In the genomic region with DNA sequence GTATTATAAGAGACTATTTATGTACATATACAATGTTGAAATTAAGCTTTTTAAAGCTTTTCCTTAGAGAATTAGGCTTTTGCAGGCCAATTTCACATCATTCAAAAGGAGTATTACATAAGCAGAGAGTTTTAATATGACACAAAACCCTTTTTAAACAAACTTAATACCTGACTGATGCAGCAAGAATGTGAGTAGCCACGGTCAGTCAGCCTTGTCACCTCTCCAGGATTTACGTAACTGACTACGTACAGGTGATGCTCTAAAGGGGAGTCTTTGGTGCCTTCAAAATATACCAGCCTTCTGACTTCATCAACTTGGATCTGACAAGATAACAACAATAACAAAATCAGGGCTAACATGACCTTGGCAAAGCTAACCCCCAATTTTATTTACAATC, we compare ENCODE assay signal across 23 cellular contexts. TPM values are rescaled to one million over a fixed set of nuclear protein-coding genes. Genes with fewer than 3 reads are reported as not detected.
DNase-seq lines count a peak whose midpoint lies in the region; ATAC-seq, FAIRE-seq and TF ChIP-seq lines count a peak whose summit lies in the region.
"Had no signal": no experiment of that assay in that cellular context is flagged by ENCODE, and none has a peak within 500 bp of the region (broad histone marks: within the 10 kb centered on the region; RNA-seq: fewer than 3 reads in every experiment).

No MANE protein-coding gene starts in this region.

- H3K18ac ChIP-seq in IMR-90 (ENCODE audit: low read depth, low read length), result no peak overlapping the region
- no peak overlapping the region for H3K18ac ChIP-seq in trophoblast cell (ENCODE audit: low read length)

- no peak overlapping the region for H2BK5ac ChIP-seq in IMR-90 (ENCODE audit: low read depth, low read length, poor library complexity, severe bottlenecking)
- H2BK5ac ChIP-seq in trophoblast cell (ENCODE audit: low read depth, low read length, poor library complexity), result no peak overlapping the region

- no peak overlapping the region for H2BK120ac ChIP-seq in IMR-90 (ENCODE audit: low read depth, low read length)
- no peak overlapping the region for H2BK120ac ChIP-seq in trophoblast cell (ENCODE audit: insufficient read depth, low read length, poor library complexity)

- CTCF ChIA-PET in A549 (lab: Yijun Ruan, JAX) (interaction anchor here (0.6 to 4.4 kb wide), 9 partner anchors 9 to 216 kb away, joined by 3 to 24 read pairs (median 3); no protein-coding TSS in a partner anchor), IMR-90 (lab: Yijun Ruan, JAX) (interaction anchor here (0.9 to 1.1 kb wide), 2 partner anchors 12 to 46 kb away, joined by 3 read pairs; no protein-coding TSS in a partner anchor), K562 (lab: Yijun Ruan, JAX; ENCODE audit: low intra/inter-chr PET ratio) (no interaction called here)

- no peak overlapping the region for H4K91ac ChIP-seq in IMR-90 (ENCODE audit: insufficient read depth, low read depth, low read length)
- no peak overlapping the region for H4K91ac ChIP-seq in trophoblast cell (ENCODE audit: low read depth, low read length)

- no peak overlapping the region for H2BK12ac ChIP-seq in trophoblast cell (ENCODE audit: low read length)

- in situ Hi-C loops in IMR-90 (cut with MboI; ENCODE audit: low sequenced_read_pairs) (no loop called here), K562 (cut with MboI) (no loop called here), brain microvascular endothelial cell (cut with HindIII; ENCODE audit: low pct_ligation_motif_present, low sequenced_read_pairs) (no loop called here)

- no peak overlapping the region for H2AFZ ChIP-seq in IMR-90 (replicated peaks; ENCODE audit: low read length, poor library complexity)
- no peak overlapping the region for H2AFZ ChIP-seq in K562 (ENCODE audit: low read depth, low read length)
- no peak overlapping the region for H2AFZ ChIP-seq in trophoblast cell (ENCODE audit: insufficient read depth, low read length, poor library complexity)
- H2AFZ ChIP-seq: GM23338 had no signal

- H3K23ac ChIP-seq in IMR-90 (ENCODE audit: low read depth, low read length) (no peak overlapping the region), trophoblast cell (ENCODE audit: low read length) (no peak overlapping the region)

- peaks cover 41% of the 10 kb centered on the region for H3K36me3 ChIP-seq in IMR-90 (ENCODE audit: control insufficient read depth, insufficient read depth, low read length)
- H3K36me3 ChIP-seq in K562 (ENCODE audit: control insufficient read depth, insufficient read depth, low read length), result peaks cover 59% of the 10 kb centered on the region
- H3K36me3 ChIP-seq in trophoblast cell (ENCODE audit: control insufficient read depth in 1 of 2, insufficient read depth in 2 of 2, low read length in 2 of 2), result peaks cover 31 to 36% of the 10 kb centered on the region in 2 experiments
- H3K36me3 ChIP-seq in brain microvascular endothelial cell (replicated peaks), result peaks cover 56% of the 10 kb centered on the region

- H2AK5ac ChIP-seq in IMR-90 (ENCODE audit: low read depth, low read length) (no peak overlapping the region), trophoblast cell (ENCODE audit: low read length) (no peak overlapping the region)

- 70% methylated on average over 3 of the region's 3 CpGs for WGBS in A549 (ENCODE audit: missing lambda C conversion rate)
- WGBS in IMR-90 (ENCODE audit: extremely low coverage in 2 of 2, insufficient read length in 1 of 2), 2 experiments, result no CpG with 5 or more reads among the region's 3 CpGs
- 91% methylated on average over 3 of the region's 3 CpGs for WGBS in K562 (ENCODE audit: insufficient coverage, low coverage, missing lambda C conversion rate)
- no CpG with 5 or more reads among the region's 3 CpGs for whole genome bisulfite sequencing in trophoblast cell (ENCODE audit: extremely low coverage, insufficient coverage, insufficient read length)

- H3K9me1 ChIP-seq in IMR-90 (ENCODE audit: insufficient read depth, low read length) (no peaks in the 10 kb centered on the region), K562 (ENCODE audit: control insufficient read depth, insufficient read depth, low read length) (no peaks in the 10 kb centered on the region)

- no peaks in the 10 kb centered on the region for H3K27me3 ChIP-seq in IMR-90 (ENCODE audit: control insufficient read depth, insufficient read depth, low read length)
- H3K27me3 ChIP-seq in K562 (ENCODE audit: control insufficient read depth in 2 of 2, insufficient read depth in 2 of 2, low read length in 2 of 2), result no peaks in the 10 kb centered on the region
- no peaks in the 10 kb centered on the region for H3K27me3 ChIP-seq in trophoblast cell (ENCODE audit: insufficient read depth, low read length)
- no peaks in the 10 kb centered on the region for H3K27me3 ChIP-seq in brain microvascular endothelial cell (replicated peaks)

- H3K27ac ChIP-seq in A549, result no peak overlapping the region
- H3K27ac ChIP-seq in IMR-90 (ENCODE audit: insufficient read depth, low read length), result no peak overlapping the region
- H3K27ac ChIP-seq in K562 (ENCODE audit: extremely low read depth, low read depth, low read length), result no peak overlapping the region
- no peak overlapping the region for H3K27ac ChIP-seq in trophoblast cell (ENCODE audit: low read depth, low read length)
- H3K27ac ChIP-seq in brain microvascular endothelial cell, result no peak overlapping the region
- H3K27ac ChIP-seq: 22Rv1, RWPE1 had no signal

- DNase-seq in A549 (ENCODE audit: low read depth in 1 of 2, low spot score in 1 of 2), result no peak
- DNase-seq in IMR-90, result peak; percentile 66
- DNase-seq in K562 (ENCODE audit: extremely low read depth in 1 of 4, low spot score in 3 of 4), result no peak
- DNase-seq in trophoblast cell, result peak; percentile 17 to 60
- DNase-seq in brain microvascular endothelial cell, result no peak
- no peak for DNase-seq in left ventricle myocardium superior
- no peak for DNase-seq in activated CD4-positive, alpha-beta T cell treated with anti-CD3 and anti-CD28 coated beads, Interleukin-2, amount 50 U/mL, for 4 hours
- DNase-seq: Calu3, DND-41, H9, HFFc6, Karpas-422, NCI-H1092 treated with DMSO at 0.1 percent for 48 hours, NCI-H1436 treated with DMSO at 0.1 percent for 48 hours, NCI-H187 treated with DMSO at 0.1 percent for 48 hours, NCI-H446, NCI-H526, NCI-H82, SHP77 had no signal

- dilution Hi-C loops in IMR-90 (cut with HindIII; ENCODE audit: low sequenced_read_pairs, unreplicated experiment), result no loop called here

- H3K4me3 ChIP-seq in A549 (no peak overlapping the region), IMR-90 (ENCODE audit: insufficient read depth, low read depth, low read length) (no peak overlapping the region), K562 (no peak overlapping the region), trophoblast cell (ENCODE audit: low read depth, low read length) (no peak overlapping the region), brain microvascular endothelial cell (ENCODE audit: low read depth, low read length) (no peak overlapping the region)
- H3K4me3 ChIP-seq: GM23338 had no signal

- no peak overlapping the region for H4K5ac ChIP-seq in IMR-90 (ENCODE audit: low read depth, low read length)

- H3K79me2 ChIP-seq in K562 (ENCODE audit: control insufficient read depth, insufficient read depth, low read length), result no peaks in the 10 kb centered on the region
- H3K79me2 ChIP-seq in trophoblast cell (ENCODE audit: control insufficient read depth, insufficient read depth, low read length, poor library complexity), result no peaks in the 10 kb centered on the region

- H3K14ac ChIP-seq in IMR-90 (replicated peaks; ENCODE audit: low read depth, low read length) (no peak overlapping the region), trophoblast cell (ENCODE audit: low read length) (no peak overlapping the region)

- FAIRE-seq in A549 (lab: Jason Lieb, UNC), result peak; percentile 49
- FAIRE-seq in K562 (lab: Jason Lieb, UNC), result peak; percentile 19

- no peak overlapping the region for H3K4me2 ChIP-seq in A549
- no peak overlapping the region for H3K4me2 ChIP-seq in IMR-90 (ENCODE audit: low read depth, low read length)
- H3K4me2 ChIP-seq in K562 (ENCODE audit: insufficient read depth, low read length), result no peak overlapping the region
- no peak overlapping the region for H3K4me2 ChIP-seq in trophoblast cell (ENCODE audit: low read length)
- H3K4me2 ChIP-seq: GM23338 had no signal

- POLR2A ChIA-PET in A549 (lab: Yijun Ruan, JAX), result no interaction called here
- POLR2A ChIA-PET in IMR-90 (lab: Charles Lee; ENCODE audit: unreplicated experiment), result no interaction called here
- POLR2A ChIA-PET in K562 (lab: Yijun Ruan, JAX), result interaction anchor here (0.8 to 1.1 kb wide), 2 partner anchors 33 to 46 kb away, joined by 3 read pairs; no protein-coding TSS in a partner anchor

- H3K79me1 ChIP-seq in IMR-90 (ENCODE audit: low read depth in 1 of 2, low read length in 2 of 2) (peaks cover 4 to 5% of the 10 kb centered on the region in 2 experiments; a peak in 1 of 4 replicates), trophoblast cell (ENCODE audit: low read length) (no peaks in the 10 kb centered on the region)

- no peaks in the 10 kb centered on the region for H4K20me1 ChIP-seq in IMR-90 (ENCODE audit: insufficient read depth, low read length)
- no peaks in the 10 kb centered on the region for H4K20me1 ChIP-seq in K562 (replicated peaks; ENCODE audit: control insufficient read depth, insufficient read depth, low read length)

- BruUV-seq in IMR-90 (replicated peaks; lab: Mats Ljungman, UMichigan) (no TSS peak), K562 (replicated peaks; lab: Mats Ljungman, UMichigan) (no TSS peak)

- TF ChIP-seq CTCF in A549 (IDR thresholded peaks at IDR 0.05) (no peak), IMR-90 (conservative IDR thresholded peaks at IDR 0.05; ENCODE audit: low read depth, low read length) (no peak), K562 (IDR thresholded peaks at IDR 0.05 in 2 of 3, conservative IDR thresholded peaks at IDR 0.05 in 1 of 3; ENCODE audit: insufficient read depth in 2 of 3, low read depth in 1 of 3, low read length in 3 of 3) (no peak), brain microvascular endothelial cell (IDR thresholded peaks at IDR 0.05; ENCODE audit: low read depth, low read length, missing control alignments) (no peak)

- H2BK15ac ChIP-seq in IMR-90 (ENCODE audit: low read depth, low read length), result no peak overlapping the region

- no peak overlapping the region for H4K12ac ChIP-seq in trophoblast cell (ENCODE audit: low read depth, low read length)

- no peak for ATAC-seq in A549
- peak; percentile 27; the same call in 1 of the 2 replicates for ATAC-seq in IMR-90 (ENCODE audit: low read depth)
- no peak for ATAC-seq in K562
- ATAC-seq in HG03520 (IDR thresholded peaks at IDR 0.05; ENCODE audit: unreplicated experiment), result no peak
- ATAC-seq in left ventricle myocardium superior, result no peak
- ATAC-seq: GM23338 had no signal

- no peak for TF ChIP-seq EP300 in A549 (IDR thresholded peaks at IDR 0.05)
- TF ChIP-seq EP300 in K562 (IDR thresholded peaks at IDR 0.05; ENCODE audit: low read length), result no peak

- H3K9ac ChIP-seq in IMR-90 (ENCODE audit: low read depth, low read length) (no peak overlapping the region), K562 (ENCODE audit: insufficient read depth in 1 of 2, low read depth in 2 of 2, low read length in 2 of 2) (no peak overlapping the region), trophoblast cell (ENCODE audit: low read length) (no peak overlapping the region)

- H3K9me3 ChIP-seq in A549 (no peaks in the 10 kb centered on the region), IMR-90 (ENCODE audit: control insufficient read depth, insufficient read depth, low read length) (no peaks in the 10 kb centered on the region), K562 (replicated peaks; ENCODE audit: control insufficient read depth, insufficient read depth, low read depth, low read length) (no peaks in the 10 kb centered on the region), trophoblast cell (ENCODE audit: insufficient read depth, low read depth, low read length) (no peaks in the 10 kb centered on the region)

- TF ChIP-seq RAD21 in A549 (conservative IDR thresholded peaks at IDR 0.05 in 1 of 2, IDR thresholded peaks at IDR 0.05 in 1 of 2) (no peak), IMR-90 (IDR thresholded peaks at IDR 0.05; ENCODE audit: low read length) (no peak), K562 (CRISPR knock-in tag; conservative IDR thresholded peaks at IDR 0.05 in 1 of 2, IDR thresholded peaks at IDR 0.05 in 1 of 2) (no peak)

- no peak overlapping the region for H2AK9ac ChIP-seq in IMR-90 (replicated peaks; ENCODE audit: low read depth, low read length, poor library complexity)

- H3K56ac ChIP-seq in IMR-90 (ENCODE audit: extremely low read depth, insufficient read depth, low read length), result no peak overlapping the region

- intact Hi-C loops in IMR-90 (cut with micrococcal nuclease), result no loop called here
- intact Hi-C loops in K562 (cut with micrococcal nuclease), result no loop called here
- intact Hi-C loops in left ventricle myocardium superior (cut with micrococcal nuclease), result no loop called here

- 0 out of 3 replicates have a peak, but pooled peaks cover 5% of the 10 kb centered on the region for H3K4me1 ChIP-seq in A549
- peaks cover 5% of the 10 kb centered on the region for H3K4me1 ChIP-seq in IMR-90 (ENCODE audit: control insufficient read depth, insufficient read depth, low read length)
- H3K4me1 ChIP-seq in K562 (replicated peaks in 1 of 2; ENCODE audit: control insufficient read depth in 2 of 2, insufficient read depth in 2 of 2, low read length in 2 of 2), result no peaks in the 10 kb centered on the region
- no peaks in the 10 kb centered on the region for H3K4me1 ChIP-seq in trophoblast cell (ENCODE audit: control insufficient read depth in 1 of 2, insufficient read depth in 2 of 2, low read length in 2 of 2)

- H3K4ac ChIP-seq in IMR-90 (ENCODE audit: low read depth, low read length), result no peak overlapping the region
- no peak overlapping the region for H3K4ac ChIP-seq in trophoblast cell (ENCODE audit: low read depth, low read length)

- TF ChIP-seq POLR2A in A549 (IDR thresholded peaks at IDR 0.05; ENCODE audit: low read length), result no peak
- no peak for TF ChIP-seq POLR2A in IMR-90 (IDR thresholded peaks at IDR 0.05; ENCODE audit: low read depth, low read length)
- TF ChIP-seq POLR2A in K562 (conservative IDR thresholded peaks at IDR 0.05), result no peak

- H4K8ac ChIP-seq in IMR-90 (ENCODE audit: low read depth in 2 of 2, low read length in 2 of 2) (no peak overlapping the region), trophoblast cell (ENCODE audit: low read depth, low read length) (no peak overlapping the region)

- no peak overlapping the region for H2BK20ac ChIP-seq in IMR-90 (ENCODE audit: low read depth, low read length)

RNA-seq across cellular contexts. Expression of gene IGDCC4, which starts 44.2 kb away (rescaled TPM):
- polyA plus RNA-seq in A549 (2011; rRNA removed) (5.2 and 5.4 TPM in 2 replicates), A549 (2017; fragmentation: RNase III; extraction: RNeasy Plus Mini Kit Qiagen cat#74134 plus additional on column Dnase treatment) (3.8 to 4.2 TPM (median 3.9 TPM) in 3 replicates), IMR-90 (2012; rRNA removed) (2.3 and 2.7 TPM in 2 replicates), K562 (2011; rRNA removed) (0.79 and 1.5 TPM in 2 replicates), K562 (2014; fragmentation: Illumina TruSeq; extraction: Trizol) (0.17 and 0.22 TPM in 2 replicates), K562 (2014; fragmentation: Nextera tagmentation; extraction: Ambion mirVana) (under 1 TPM; 0.04 to 0.06 TPM), K562 (2014; rRNA removed) (0.13 and 0.16 TPM in 2 replicates)
- polyA plus RNA-seq in A549 (2012; cell fraction: cytosol; rRNA removed), result 1.9 and 2.7 TPM in 2 replicates
- polyA plus RNA-seq in A549 (2012; cell fraction: nucleus; rRNA removed), result 8.1 and 9.1 TPM in 2 replicates
- 5.7 and 9.3 TPM in 2 replicates for polyA minus RNA-seq in A549 (2011; rRNA and poly(A)+ RNA removed)
- total RNA-seq in IMR-90 (2012; rRNA removed) (0.54 and 0.56 TPM in 2 replicates), K562 (2014; rRNA removed) (0.33 and 1.4 TPM in 2 replicates), K562 (2014; rRNA removed; fragmentation: Illumina TruSeq; extraction: Trizol) (0.07 and 0.54 TPM in 2 replicates), K562 (2015; rRNA removed; fragmentation: Illumina TruSeq; extraction: Trizol) (0.11 and 0.14 TPM in 2 replicates), K562 (2021) (0.31 and 0.42 TPM in 2 replicates), left ventricle myocardium superior (2.4 TPM)
- polyA plus RNA-seq in IMR-90 (2012; cell fraction: cytosol; rRNA removed), result 1.2 and 2.6 TPM in 2 replicates
- polyA plus RNA-seq in IMR-90 (2012; cell fraction: nucleus; rRNA removed; ENCODE audit: low replicate concordance), result 12.3 and 14.6 TPM in 2 replicates
- total RNA-seq in K562 (2011; cell fraction: chromatin; rRNA removed; ENCODE audit: low replicate concordance), result 7.9 and 12.6 TPM in 2 replicates
- total RNA-seq in K562 (2011; cell fraction: nucleolus; rRNA removed), result 4.6 and 7.3 TPM in 2 replicates
- total RNA-seq in K562 (2011; cell fraction: nucleoplasm; rRNA removed), result 6.4 and 11.5 TPM in 2 replicates
- 0.68 and 1.3 TPM in 2 replicates for polyA plus RNA-seq in K562 (2011; cell fraction: cytosol; rRNA removed)
- 5.3 and 9.7 TPM in 2 replicates for polyA plus RNA-seq in K562 (2011; cell fraction: nucleus; rRNA removed)
- 0.34 and 0.71 TPM in 2 replicates for polyA plus RNA-seq in K562 (2012)
- 1.3 and 2.5 TPM in 2 replicates for polyA minus RNA-seq in K562 (2011; rRNA and poly(A)+ RNA removed)
- 0.46 and 1.1 TPM in 2 replicates for polyA minus RNA-seq in K562 (2011; cell fraction: cytosol; rRNA and poly(A)+ RNA removed)
- 3.1 and 4.0 TPM in 2 replicates for polyA minus RNA-seq in K562 (2011; cell fraction: nucleus; rRNA and poly(A)+ RNA removed)
- polyA plus RNA-seq in trophoblast cell (2013), result 2.7 and 2.9 TPM in 2 replicates

RNA-seq across cellular contexts. Expression of gene DPP8, which starts 50.6 kb away (rescaled TPM):
- polyA plus RNA-seq in A549 (2011; rRNA removed), result 41.8 and 43.3 TPM in 2 replicates
- 12.6 and 13.1 TPM in 2 replicates for polyA plus RNA-seq in A549 (2012; cell fraction: cytosol; rRNA removed)
- polyA plus RNA-seq in A549 (2012; cell fraction: nucleus; rRNA removed), result 7.5 and 8.9 TPM in 2 replicates
- 24.4 to 26.6 TPM (median 25.6 TPM) in 3 replicates for polyA plus RNA-seq in A549 (2017; fragmentation: RNase III; extraction: RNeasy Plus Mini Kit Qiagen cat#74134 plus additional on column Dnase treatment)
- 28.4 and 28.6 TPM in 2 replicates for polyA minus RNA-seq in A549 (2011; rRNA and poly(A)+ RNA removed)
- 29.4 and 35.6 TPM in 2 replicates for total RNA-seq in IMR-90 (2012; rRNA removed)
- polyA plus RNA-seq in IMR-90 (2012; rRNA removed), result 10.1 and 10.7 TPM in 2 replicates
- polyA plus RNA-seq in IMR-90 (2012; cell fraction: cytosol; rRNA removed), result 4.5 and 4.8 TPM in 2 replicates
- polyA plus RNA-seq in IMR-90 (2012; cell fraction: nucleus; rRNA removed; ENCODE audit: low replicate concordance), result 4.1 and 15.2 TPM in 2 replicates
- total RNA-seq in K562 (2011; cell fraction: chromatin; rRNA removed; ENCODE audit: low replicate concordance), result 46.4 and 104 TPM in 2 replicates
- 37.0 and 41.0 TPM in 2 replicates for total RNA-seq in K562 (2011; cell fraction: nucleolus; rRNA removed)
- total RNA-seq in K562 (2011; cell fraction: nucleoplasm; rRNA removed), result 51.0 and 67.6 TPM in 2 replicates
- 36.7 and 42.2 TPM in 2 replicates for total RNA-seq in K562 (2014; rRNA removed)
- total RNA-seq in K562 (2014; rRNA removed; fragmentation: Illumina TruSeq; extraction: Trizol), result 20.7 and 25.3 TPM in 2 replicates
- 17.0 and 18.3 TPM in 2 replicates for total RNA-seq in K562 (2015; rRNA removed; fragmentation: Illumina TruSeq; extraction: Trizol)
- total RNA-seq in K562 (2021), result 21.2 and 22.0 TPM in 2 replicates
- 24.6 and 25.6 TPM in 2 replicates for polyA plus RNA-seq in K562 (2011; rRNA removed)
- polyA plus RNA-seq in K562 (2011; cell fraction: cytosol; rRNA removed), result 6.0 and 14.6 TPM in 2 replicates
- polyA plus RNA-seq in K562 (2011; cell fraction: nucleus; rRNA removed), result 18.8 and 24.4 TPM in 2 replicates
- polyA plus RNA-seq in K562 (2012), result 18.2 and 20.0 TPM in 2 replicates
- 14.2 and 18.4 TPM in 2 replicates for polyA plus RNA-seq in K562 (2014; fragmentation: Illumina TruSeq; extraction: Trizol)
- polyA plus RNA-seq in K562 (2014; fragmentation: Nextera tagmentation; extraction: Ambion mirVana), result 1 to 10 TPM; 5.5 to 10.0 TPM
- polyA plus RNA-seq in K562 (2014; rRNA removed), result 26.8 and 27.6 TPM in 2 replicates
- 42.0 and 47.1 TPM in 2 replicates for polyA minus RNA-seq in K562 (2011; rRNA and poly(A)+ RNA removed)
- 18.7 and 19.2 TPM in 2 replicates for polyA minus RNA-seq in K562 (2011; cell fraction: cytosol; rRNA and poly(A)+ RNA removed)
- polyA minus RNA-seq in K562 (2011; cell fraction: nucleus; rRNA and poly(A)+ RNA removed), result 33.8 and 49.0 TPM in 2 replicates
- polyA plus RNA-seq in trophoblast cell (2013), result 16.9 and 17.2 TPM in 2 replicates
- 36.5 TPM for total RNA-seq in left ventricle myocardium superior

Comparison
In these comparisons a context has a peak if more than half of its experiments do, and no peak if none do; other contexts are left out.
1. DNase-seq: peak in IMR-90 (single experiment) and trophoblast cell (2 of 2); none in A549 (0 of 2), K562 (0 of 4), brain microvascular endothelial cell (single experiment), left ventricle myocardium superior (single experiment) and activated CD4-positive, alpha-beta T cell treated with anti-CD3 and anti-CD28 coated beads, Interleukin-2, amount 50 U/mL, for 4 hours (0 of 2).